Comparison of ENCODE assay signal across 19 cellular contexts in the genomic region with DNA sequence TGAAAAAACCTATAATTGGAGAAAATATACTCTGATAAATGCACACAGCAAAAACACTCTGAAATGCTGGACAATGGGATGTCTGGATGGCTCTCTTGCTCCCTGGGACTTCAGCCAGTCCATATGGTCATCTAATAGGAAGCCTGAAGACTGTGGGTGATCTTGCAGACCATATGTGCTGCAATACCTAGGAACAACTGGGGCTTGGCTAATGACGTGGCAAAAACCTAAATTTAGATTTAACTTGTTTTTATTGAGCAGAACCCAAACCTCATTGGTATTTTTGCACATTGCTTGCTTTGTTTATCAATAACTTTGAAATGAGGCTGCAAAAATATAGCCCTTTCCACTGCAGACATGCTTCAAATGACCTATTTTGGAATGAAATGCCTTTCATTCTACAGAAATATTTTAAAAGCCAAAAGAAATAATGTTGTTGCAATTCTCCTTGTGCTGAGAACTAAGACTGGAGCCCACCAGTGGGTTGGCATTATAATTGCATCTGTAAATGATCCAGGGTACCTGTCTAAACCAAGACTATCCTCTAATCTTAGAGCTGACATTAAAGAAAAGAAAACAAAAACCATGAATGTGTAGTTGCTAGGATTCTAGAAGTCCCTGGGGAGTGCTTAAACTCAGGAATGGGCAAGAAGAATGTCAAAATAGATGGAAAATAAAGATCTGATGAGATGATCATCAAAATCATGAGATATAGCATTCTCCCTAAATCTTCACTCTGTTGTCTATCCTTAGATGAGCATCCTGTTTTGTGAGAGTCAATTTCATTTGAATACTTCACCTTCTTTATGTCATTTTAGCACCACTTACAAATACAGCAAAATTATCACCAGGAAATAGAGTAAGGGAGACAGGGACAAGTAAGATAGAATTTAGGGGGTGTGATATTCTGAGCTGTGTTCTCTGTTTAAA.
"Had no signal": no experiment of that assay in that cellular context is flagged by ENCODE, and none has a peak within 500 bp of the region (broad histone marks: within the 10 kb centered on the region; RNA-seq: fewer than 3 reads in every experiment).

No MANE protein-coding gene starts in this region.

- ATAC-seq: activated CD4-positive, alpha-beta T cell treated with anti-CD3 and anti-CD28 coated beads for 36 hours; activated CD8-positive, alpha-beta T cell treated with anti-CD3 and anti-CD28 coated beads for 36 hours; effector memory CD8-positive, alpha-beta T cell; left colon; right cardiac atrium; T-cell had no signal

- H3K4me1 ChIP-seq: thyroid gland had no signal

- H3K9me3 ChIP-seq: neutrophil, thyroid gland had no signal

- H3K9me3 Mint-ChIP-seq: activated CD8-positive, alpha-beta T cell treated with anti-CD3 and anti-CD28 coated beads for 36 hours; activated naive CD8-positive, alpha-beta T cell treated with anti-CD3 and anti-CD28 coated beads, Interleukin-2, amount 10 ng/mL, durations not matched to agents 7 days and 5 days; dendritic cell treated with granulocyte-macrophage colony-stimulating factor and Interleukin-4, amounts not matched to agents 40 ng/mL and 50 ng/mL, for 4 days; effector memory CD8-positive, alpha-beta T cell; naive B cell had no signal

- H3K4me3 ChIP-seq: lung, smooth muscle cell, thyroid gland had no signal

- H3K4me2 ChIP-seq: smooth muscle cell had no signal

- H3K4me1 Mint-ChIP-seq: activated CD4-positive, alpha-beta T cell treated with anti-CD3 and anti-CD28 coated beads for 36 hours; activated naive CD8-positive, alpha-beta T cell treated with anti-CD3 and anti-CD28 coated beads, Interleukin-2, amount 10 ng/mL, durations not matched to agents 7 days and 5 days; naive B cell; T-cell had no signal

- H3K36me3 Mint-ChIP-seq: activated naive CD8-positive, alpha-beta T cell treated with anti-CD3 and anti-CD28 coated beads, Interleukin-2, amount 10 ng/mL, durations not matched to agents 7 days and 5 days; naive B cell; T-cell had no signal

- H3K4me3 Mint-ChIP-seq: activated CD4-positive, alpha-beta T cell treated with anti-CD3 and anti-CD28 coated beads for 36 hours; activated CD8-positive, alpha-beta T cell treated with anti-CD3 and anti-CD28 coated beads for 36 hours; activated naive CD8-positive, alpha-beta T cell treated with anti-CD3 and anti-CD28 coated beads, Interleukin-2, amount 10 ng/mL, durations not matched to agents 7 days and 5 days; dendritic cell treated with granulocyte-macrophage colony-stimulating factor and Interleukin-4, amounts not matched to agents 40 ng/mL and 50 ng/mL, for 4 days; effector memory CD8-positive, alpha-beta T cell; naive B cell; T-cell had no signal

- H3K27me3 Mint-ChIP-seq: activated CD4-positive, alpha-beta T cell treated with anti-CD3 and anti-CD28 coated beads for 36 hours; activated CD8-positive, alpha-beta T cell treated with anti-CD3 and anti-CD28 coated beads for 36 hours; activated naive CD8-positive, alpha-beta T cell treated with anti-CD3 and anti-CD28 coated beads, Interleukin-2, amount 10 ng/mL, durations not matched to agents 7 days and 5 days; dendritic cell treated with granulocyte-macrophage colony-stimulating factor and Interleukin-4, amounts not matched to agents 40 ng/mL and 50 ng/mL, for 4 days; effector memory CD8-positive, alpha-beta T cell; naive B cell; T-cell had no signal

- H3K27ac Mint-ChIP-seq: activated CD4-positive, alpha-beta T cell treated with anti-CD3 and anti-CD28 coated beads for 36 hours; activated CD8-positive, alpha-beta T cell treated with anti-CD3 and anti-CD28 coated beads for 36 hours; activated naive CD8-positive, alpha-beta T cell treated with anti-CD3 and anti-CD28 coated beads, Interleukin-2, amount 10 ng/mL, durations not matched to agents 7 days and 5 days; dendritic cell treated with granulocyte-macrophage colony-stimulating factor and Interleukin-4, amounts not matched to agents 40 ng/mL and 50 ng/mL, for 4 days; effector memory CD8-positive, alpha-beta T cell; naive B cell; T-cell had no signal

- H3K27ac ChIP-seq: neutrophil, thyroid gland, WERI-Rb-1 had no signal

- DNase-seq: activated CD4-positive, alpha-beta T cell treated with anti-CD3 and anti-CD28 coated beads for 36 hours; activated CD8-positive, alpha-beta memory T cell treated with anti-CD3 and anti-CD28 coated beads, Interleukin-2, amount 50 U/mL, for 4 hours; activated CD8-positive, alpha-beta T cell treated with anti-CD3 and anti-CD28 coated beads for 36 hours; activated naive CD8-positive, alpha-beta T cell treated with anti-CD3 and anti-CD28 coated beads, Interleukin-2, amount 10 ng/mL, durations not matched to agents 7 days and 5 days; aorta; effector memory CD8-positive, alpha-beta T cell; erythroblast; foreskin fibroblast; left colon; midbrain; naive B cell; right cardiac atrium; T-cell; thyroid gland; WERI-Rb-1 had no signal

- H3K36me3 ChIP-seq: neutrophil, thyroid gland, WERI-Rb-1 had no signal

- H3K27me3 ChIP-seq: neutrophil, thyroid gland had no signal
